Comparison of ENCODE assay signal across 10 cellular contexts in the genomic region with DNA sequence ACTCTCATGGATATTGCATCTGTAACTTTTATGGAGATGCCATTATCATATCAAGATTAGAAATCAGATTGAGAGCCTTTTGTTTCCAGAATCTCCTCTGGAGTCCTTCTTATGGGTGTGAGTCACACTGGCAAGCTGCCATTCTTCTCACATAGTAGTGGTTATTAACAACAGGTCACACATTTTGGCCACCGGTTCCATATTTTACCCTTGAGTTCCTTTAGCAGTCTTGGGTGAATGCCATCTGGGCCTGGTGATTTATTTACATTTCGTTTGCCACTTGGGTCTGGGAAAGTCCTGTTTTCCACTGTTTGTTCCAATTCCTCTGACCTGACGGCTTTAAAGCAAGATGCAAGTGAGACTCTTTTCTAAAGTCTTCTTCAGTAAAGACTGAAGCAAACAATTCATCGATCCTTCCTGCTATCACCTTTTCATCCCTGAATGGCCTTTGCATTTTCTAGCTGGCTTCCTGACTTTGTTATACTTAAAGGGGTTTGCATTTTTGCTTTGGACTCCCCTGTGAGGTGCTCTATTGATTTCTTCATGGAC.
DNase-seq lines count a peak whose midpoint lies in the region; ATAC-seq, FAIRE-seq and TF ChIP-seq lines count a peak whose summit lies in the region.
"Had no signal": no experiment of that assay in that cellular context is flagged by ENCODE, and none has a peak within 500 bp of the region (broad histone marks: within the 10 kb centered on the region; RNA-seq: fewer than 3 reads in every experiment).

No MANE protein-coding gene starts in this region.

- dilution Hi-C loops in keratinocyte (cut with MboI; ENCODE audit: extremely low pct_ligation_motif_present, low sequenced_read_pairs) = no loop called here

- intact Hi-C loops in CD8-positive, alpha-beta T cell (cut with DNase I, micrococcal nuclease) = no loop called here

- H3K27me3 ChIP-seq in adipocyte (replicated peaks; ENCODE audit: control insufficient read depth, insufficient read depth, low read length) (no peaks in the 10 kb centered on the region), keratinocyte (ENCODE audit: control insufficient read depth, extremely low read depth, insufficient read depth, low read length) (no peaks in the 10 kb centered on the region)
- H3K27me3 ChIP-seq in effector memory CD4-positive, alpha-beta T cell (replicated peaks; ENCODE audit: control insufficient read depth, insufficient read depth, low read length, poor library complexity, severe bottlenecking) = no peaks in the 10 kb centered on the region
- no peaks in the 10 kb centered on the region for H3K27me3 ChIP-seq in CD8-positive, alpha-beta T cell (ENCODE audit: insufficient read depth, low read length)
- H3K27me3 ChIP-seq: tibial nerve had no signal

- no peaks in the 10 kb centered on the region for H3K36me3 ChIP-seq in adipocyte (ENCODE audit: control insufficient read depth, insufficient read depth, low read length, severe bottlenecking)
- no peaks in the 10 kb centered on the region for H3K36me3 ChIP-seq in keratinocyte (ENCODE audit: control insufficient read depth in 2 of 2, extremely low read depth in 1 of 2, insufficient read depth in 2 of 2, low read length in 2 of 2)
- H3K36me3 ChIP-seq in effector memory CD4-positive, alpha-beta T cell (ENCODE audit: control insufficient read depth, insufficient read depth, low read length) = no peaks in the 10 kb centered on the region
- H3K36me3 ChIP-seq in CD8-positive, alpha-beta T cell (ENCODE audit: insufficient read depth, low read length) = no peaks in the 10 kb centered on the region
- H3K36me3 ChIP-seq: tibial nerve had no signal

- peak overlapping the region; percentile 27 for H3K9ac ChIP-seq in adipocyte (ENCODE audit: low read length)
- no peak overlapping the region for H3K9ac ChIP-seq in keratinocyte (ENCODE audit: control insufficient read depth, extremely low read depth, insufficient read depth, low read length)

- no peaks in the 10 kb centered on the region for H3K36me3 Mint-ChIP-seq in CD8-positive, alpha-beta T cell
- H3K36me3 Mint-ChIP-seq: naive B cell had no signal

- H3K9me1 ChIP-seq in keratinocyte (ENCODE audit: control insufficient read depth, extremely low read depth, insufficient read depth, low read length) = no peaks in the 10 kb centered on the region

- POLR2A ChIA-PET in CD8-positive, alpha-beta T cell (lab: Charles Lee) = no interaction called here

- DNase-seq in AG08396 (ENCODE audit: low spot score) = peak; percentile 61
- peak; percentile 54 for DNase-seq in HS-5 (ENCODE audit: low read depth)
- peak; percentile 65 for DNase-seq in adipocyte (ENCODE audit: low read depth)
- no peak for DNase-seq in keratinocyte (ENCODE audit: low read depth, low spot score)
- no peak for DNase-seq in activated naive CD4-positive, alpha-beta T cell (lab: John Stamatoyannopoulos, UW)
- no peak for DNase-seq in effector memory CD4-positive, alpha-beta T cell
- DNase-seq in OCI-M2 (lab: John Stamatoyannopoulos, UW; ENCODE audit: unreplicated experiment) = no peak
- no peak for DNase-seq in CD8-positive, alpha-beta T cell
- DNase-seq: naive B cell had no signal

- CTCF ChIA-PET in CD8-positive, alpha-beta T cell (lab: Charles Lee) = no interaction called here

- no peak overlapping the region for H3K27ac ChIP-seq in keratinocyte (ENCODE audit: control insufficient read depth, insufficient read depth, low read length)
- H3K27ac ChIP-seq in effector memory CD4-positive, alpha-beta T cell (ENCODE audit: insufficient read depth, low read length, poor library complexity, severe bottlenecking) = no peak overlapping the region
- H3K27ac ChIP-seq in CD8-positive, alpha-beta T cell (ENCODE audit: low read depth, low read length) = no peak overlapping the region

- H3K27me3 Mint-ChIP-seq in CD8-positive, alpha-beta T cell (ENCODE audit: low read depth) = peaks cover 5% of the 10 kb centered on the region
- H3K27me3 Mint-ChIP-seq: naive B cell had no signal

- H2AFZ ChIP-seq in keratinocyte (ENCODE audit: control insufficient read depth, low read length) = no peak overlapping the region

- FAIRE-seq in keratinocyte (lab: Jason Lieb, UNC) = peak; percentile 43

- H3K9me3 Mint-ChIP-seq in CD8-positive, alpha-beta T cell = peaks cover 2% of the 10 kb centered on the region

- no peak overlapping the region for H3K4me3 Mint-ChIP-seq in CD8-positive, alpha-beta T cell
- H3K4me3 Mint-ChIP-seq: naive B cell had no signal

- peak overlapping the region; percentile 2 for H3K4me3 ChIP-seq in adipocyte (ENCODE audit: low read length)
- no peak overlapping the region for H3K4me3 ChIP-seq in keratinocyte (ENCODE audit: control insufficient read depth in 2 of 3, extremely low read depth in 1 of 3, insufficient read depth in 2 of 3, low read depth in 1 of 3, low read length in 3 of 3)
- no peak overlapping the region for H3K4me3 ChIP-seq in effector memory CD4-positive, alpha-beta T cell (ENCODE audit: insufficient read depth, low read depth, low read length, poor library complexity, severe bottlenecking)
- H3K4me3 ChIP-seq in CD8-positive, alpha-beta T cell (ENCODE audit: low read depth, low read length) = no peak overlapping the region
- H3K4me3 ChIP-seq: tibial nerve had no signal

- no peak overlapping the region for H3K27ac Mint-ChIP-seq in CD8-positive, alpha-beta T cell
- H3K27ac Mint-ChIP-seq: naive B cell had no signal

- no peaks in the 10 kb centered on the region for H3K4me1 Mint-ChIP-seq in CD8-positive, alpha-beta T cell (ENCODE audit: low read depth)

- H3K4me2 ChIP-seq in keratinocyte (ENCODE audit: control insufficient read depth, extremely low read depth, insufficient read depth, low read depth, low read length) = no peak overlapping the region

- H3K79me2 ChIP-seq in keratinocyte (ENCODE audit: control insufficient read depth, insufficient read depth, low read length) = no peaks in the 10 kb centered on the region

- no peak for ATAC-seq in CD8-positive, alpha-beta T cell

- TF ChIP-seq CTCF in keratinocyte (optimal IDR thresholded peaks at IDR 0.05 in 1 of 3, IDR thresholded peaks at IDR 0.05 in 1 of 3, conservative IDR thresholded peaks at IDR 0.05 in 1 of 3; ENCODE audit: extremely low read depth in 1 of 3, insufficient read depth in 2 of 3, low read length in 3 of 3) = no peak
- no peak for TF ChIP-seq CTCF in CD8-positive, alpha-beta T cell (IDR thresholded peaks at IDR 0.05)

- no peaks in the 10 kb centered on the region for H4K20me1 ChIP-seq in keratinocyte (ENCODE audit: control insufficient read depth, extremely low read depth, insufficient read depth, low read length)

- H3K4me1 ChIP-seq in adipocyte (ENCODE audit: control insufficient read depth, insufficient read depth, low read length) (peaks cover 14% of the 10 kb centered on the region), keratinocyte (ENCODE audit: control insufficient read depth, extremely low read depth, insufficient read depth, low read length) (no peaks in the 10 kb centered on the region)
- H3K4me1 ChIP-seq in effector memory CD4-positive, alpha-beta T cell (ENCODE audit: control insufficient read depth, insufficient read depth, low read length, poor library complexity, severe bottlenecking) = no peaks in the 10 kb centered on the region
- no peaks in the 10 kb centered on the region for H3K4me1 ChIP-seq in CD8-positive, alpha-beta T cell (ENCODE audit: insufficient read depth, low read length)

- H3K9me3 ChIP-seq in adipocyte (ENCODE audit: control insufficient read depth, low read length) (no peaks in the 10 kb centered on the region), keratinocyte (ENCODE audit: control insufficient read depth, low read depth, low read length) (no peaks in the 10 kb centered on the region)
- no peaks in the 10 kb centered on the region for H3K9me3 ChIP-seq in effector memory CD4-positive, alpha-beta T cell (ENCODE audit: control insufficient read depth, low read length)
- no peaks in the 10 kb centered on the region for H3K9me3 ChIP-seq in CD8-positive, alpha-beta T cell (ENCODE audit: low read length)
- H3K9me3 ChIP-seq: tibial nerve had no signal

Comparison
In these comparisons a context has a peak if more than half of its experiments do, and no peak if none do; other contexts are left out.
1. DNase-seq: peak in AG08396 (single experiment), HS-5 (single experiment) and adipocyte (single experiment); none in keratinocyte (single experiment), activated naive CD4-positive, alpha-beta T cell (0 of 4), effector memory CD4-positive, alpha-beta T cell (0 of 3), OCI-M2 (single experiment) and CD8-positive, alpha-beta T cell (0 of 7).